9 cellular contexts compared by ENCODE assay signal in genomic region chr12:724194-724855, GRCh38. TPM values are rescaled to one million over a fixed set of nuclear protein-coding genes. Genes with fewer than 3 reads are reported as not detected.
DNase-seq lines count a peak whose midpoint lies in the region; ATAC-seq, FAIRE-seq and TF ChIP-seq lines count a peak whose summit lies in the region.
"Had no signal": no experiment of that assay in that cellular context is flagged by ENCODE, and none has a peak within 500 bp of the region (broad histone marks: within the 10 kb centered on the region; RNA-seq: fewer than 3 reads in every experiment).

No MANE protein-coding gene starts in this region.

- no peak for TF ChIP-seq CTCF in A549 (IDR thresholded peaks at IDR 0.05)
- TF ChIP-seq CTCF in RWPE2 (IDR thresholded peaks at IDR 0.05; ENCODE audit: poor library complexity, severe bottlenecking), result no peak
- TF ChIP-seq CTCF in heart right ventricle (IDR thresholded peaks at IDR 0.05), result no peak

- ATAC-seq in A549, result peak; percentile 59 to 70; a peak in 4 of 6 replicates
- ATAC-seq in RWPE2 (ENCODE audit: low read depth), result peak; percentile 95
- peak in 5 of 8 donors; percentile 26 to 60 (median 49) for ATAC-seq in heart right ventricle
- no peak for ATAC-seq in GM21717 (IDR thresholded peaks at IDR 0.05; ENCODE audit: unreplicated experiment)
- ATAC-seq in sciatic nerve, result no peak

- peak overlapping the region in 1 of 2 experiments; percentile 32; a peak in 2 of 6 replicates for H3K27ac ChIP-seq in A549
- no peak overlapping the region for H3K27ac ChIP-seq in GM23248
- no peak overlapping the region for H3K27ac ChIP-seq in RWPE2 (ENCODE audit: poor library complexity, severe bottlenecking)
- H3K27ac ChIP-seq in heart right ventricle, result peak overlapping the region in 1 of 10 donors; percentile 66
- H3K27ac ChIP-seq: pancreas had no signal

- TF ChIP-seq EP300 in A549 (IDR thresholded peaks at IDR 0.05), result no peak

- H2AFZ ChIP-seq in GM23248, result peak overlapping the region; percentile 3; the same call in 1 of the 2 replicates

- WGBS in A549 (ENCODE audit: missing lambda C conversion rate), result 70% methylated on average over 6 of the region's 6 CpGs
- WGBS in GM23248 (ENCODE audit: low coverage in 1 of 2, low lambda C conversion rate in 2 of 2, missing lambda C conversion rate in 2 of 2), 2 experiments, result 54 to 55% methylated on average over 6 of the region's 6 CpGs
- 64 to 68% methylated on average over 6 of the region's 6 CpGs for WGBS in heart right ventricle, 2 donors

- peak in 1 of 2 experiments; percentile 25 for DNase-seq in A549 (ENCODE audit: low read depth in 1 of 2, low spot score in 1 of 2)
- peak; percentile 36 for DNase-seq in GM23248
- DNase-seq in RWPE2 (ENCODE audit: low spot score), result no peak
- no peak for DNase-seq in heart right ventricle
- no peak for DNase-seq in EL
- no peak for DNase-seq in sciatic nerve (ENCODE audit: low spot score)
- no peak for DNase-seq in NK-92 (lab: John Stamatoyannopoulos, UW; ENCODE audit: unreplicated experiment)
- DNase-seq: pancreas had no signal

- no peaks in the 10 kb centered on the region for H3K27me3 ChIP-seq in GM23248 (replicated peaks; ENCODE audit: insufficient read depth)
- H3K27me3 ChIP-seq in RWPE2 (ENCODE audit: insufficient read depth, poor library complexity, severe bottlenecking), result no peaks in the 10 kb centered on the region
- no peaks in the 10 kb centered on the region for H3K27me3 ChIP-seq in heart right ventricle
- H3K27me3 ChIP-seq: pancreas had no signal

- no peak for TF ChIP-seq RAD21 in A549 (conservative IDR thresholded peaks at IDR 0.05 in 1 of 2, IDR thresholded peaks at IDR 0.05 in 1 of 2)

- no peaks in the 10 kb centered on the region for H3K9me3 ChIP-seq in A549
- H3K9me3 ChIP-seq in GM23248 (ENCODE audit: low read depth), result no peaks in the 10 kb centered on the region
- H3K9me3 ChIP-seq in RWPE2 (ENCODE audit: severe bottlenecking), result no peaks in the 10 kb centered on the region
- H3K9me3 ChIP-seq in heart right ventricle, result no peaks in the 10 kb centered on the region
- H3K9me3 ChIP-seq: pancreas had no signal

- CTCF ChIA-PET in A549 (lab: Yijun Ruan, JAX), result interaction anchor here (0.9 to 2.2 kb wide), 2 partner anchors 27 to 149 kb away, joined by 4 to 8 read pairs; no protein-coding TSS in a partner anchor

- POLR2A ChIA-PET in A549 (lab: Yijun Ruan, JAX), result no interaction called here

- peaks cover 13% of the 10 kb centered on the region; the same call in 1 of the 2 replicates for H3F3A ChIP-seq in GM23248 (ENCODE audit: insufficient read depth)

- no peaks in the 10 kb centered on the region for H4K20me1 ChIP-seq in GM23248 (ENCODE audit: insufficient read depth)

- H3K9me2 ChIP-seq in GM23248 (ENCODE audit: insufficient read depth), result no peaks in the 10 kb centered on the region

- H3K79me2 ChIP-seq in GM23248 (ENCODE audit: insufficient read depth), result no peaks in the 10 kb centered on the region

- 0 out of 3 replicates have a peak overlapping the region, but pooled peaks have one; percentile 11 for H3K4me2 ChIP-seq in A549
- H3K4me2 ChIP-seq in GM23248 (ENCODE audit: unreplicated experiment), result no peak overlapping the region

- peaks cover 32% of the 10 kb centered on the region for H3K4me1 ChIP-seq in A549
- peaks cover 18% of the 10 kb centered on the region for H3K4me1 ChIP-seq in GM23248 (ENCODE audit: insufficient read depth)
- H3K4me1 ChIP-seq in RWPE2 (ENCODE audit: insufficient read depth, poor library complexity, severe bottlenecking), result peaks cover 16% of the 10 kb centered on the region
- peaks cover 0 to 36% (median 0%) of the 10 kb centered on the region in 9 donors for H3K4me1 ChIP-seq in heart right ventricle
- H3K4me1 ChIP-seq: pancreas had no signal

- intact Hi-C loops in heart right ventricle (cut with DNase I), result no loop called here
- intact Hi-C loops in sciatic nerve (cut with DNase I), result no loop called here

- TF ChIP-seq POLR2A in A549 (IDR thresholded peaks at IDR 0.05; ENCODE audit: low read length), result no peak

- H3K36me3 ChIP-seq in GM23248 (ENCODE audit: low read depth) (no peaks in the 10 kb centered on the region), RWPE2 (ENCODE audit: low read depth) (no peaks in the 10 kb centered on the region), heart right ventricle (no peaks in the 10 kb centered on the region)
- H3K36me3 ChIP-seq: pancreas had no signal

- no peak for FAIRE-seq in A549 (lab: Jason Lieb, UNC)
- FAIRE-seq: pancreas had no signal

- in situ Hi-C loops in GM23248 (cut with MboI), result no loop called here

- H3K4me3 ChIP-seq in A549, result no peak overlapping the region
- no peak overlapping the region for H3K4me3 ChIP-seq in GM23248
- H3K4me3 ChIP-seq in RWPE2 (ENCODE audit: severe bottlenecking), result no peak overlapping the region
- H3K4me3 ChIP-seq in heart right ventricle, result no peak overlapping the region
- H3K4me3 ChIP-seq: pancreas had no signal

- no peak overlapping the region for H3K9ac ChIP-seq in GM23248

TF ChIP-seq in A549, 52 proteins besides CTCF, POLR2A, EP300 and RAD21:
- no peak for TF ChIP-seq SREBF2 (IDR thresholded peaks at IDR 0.05)
- no peak for TF ChIP-seq PBX3 (IDR thresholded peaks at IDR 0.05)
- peak; percentile 80; the same call in 1 of the 2 replicates for TF ChIP-seq ELK1 (IDR thresholded peaks at IDR 0.05; ENCODE audit: low read depth, low read length)

RNA-seq across cellular contexts. Expression of gene WNK1, which starts 28.1 kb away (rescaled TPM):
- polyA plus RNA-seq in A549 (2011; rRNA removed) (98.0 and 175 TPM in 2 replicates), A549 (2017; fragmentation: RNase III; extraction: RNeasy Plus Mini Kit Qiagen cat#74134 plus additional on column Dnase treatment) (83.8 to 88.4 TPM (median 87.4 TPM) in 3 replicates), GM23248 (2016; fragmentation: Nextera tagmentation; extraction: Ambion mirVana) (47.2 and 51.6 TPM in 2 replicates), heart right ventricle (10 to 100 TPM; 43.5 to 70.9 TPM)
- polyA plus RNA-seq in A549 (2012; cell fraction: cytosol; rRNA removed), result 61.5 and 98.3 TPM in 2 replicates
- polyA plus RNA-seq in A549 (2012; cell fraction: nucleus; rRNA removed), result 114 and 124 TPM in 2 replicates
- polyA minus RNA-seq in A549 (2011; rRNA and poly(A)+ RNA removed), result 625 and 790 TPM in 2 replicates
- 41.5 and 55.6 TPM in 2 replicates for total RNA-seq in GM23248 (2014; rRNA removed; shearing (Covaris generic))
- total RNA-seq in heart right ventricle (100 to 1,000 TPM; 280 to 408 (median 326) TPM), sciatic nerve (238 TPM)

Comparison
In these comparisons a context has a peak if more than half of its experiments do, and no peak if none do; other contexts are left out.
1. ATAC-seq: peak in A549 (2 of 2), RWPE2 (single experiment) and heart right ventricle (5 of 8); none in GM21717 (single experiment) and sciatic nerve (single experiment).